8 cellular contexts compared by ENCODE assay signal in the genomic region with DNA sequence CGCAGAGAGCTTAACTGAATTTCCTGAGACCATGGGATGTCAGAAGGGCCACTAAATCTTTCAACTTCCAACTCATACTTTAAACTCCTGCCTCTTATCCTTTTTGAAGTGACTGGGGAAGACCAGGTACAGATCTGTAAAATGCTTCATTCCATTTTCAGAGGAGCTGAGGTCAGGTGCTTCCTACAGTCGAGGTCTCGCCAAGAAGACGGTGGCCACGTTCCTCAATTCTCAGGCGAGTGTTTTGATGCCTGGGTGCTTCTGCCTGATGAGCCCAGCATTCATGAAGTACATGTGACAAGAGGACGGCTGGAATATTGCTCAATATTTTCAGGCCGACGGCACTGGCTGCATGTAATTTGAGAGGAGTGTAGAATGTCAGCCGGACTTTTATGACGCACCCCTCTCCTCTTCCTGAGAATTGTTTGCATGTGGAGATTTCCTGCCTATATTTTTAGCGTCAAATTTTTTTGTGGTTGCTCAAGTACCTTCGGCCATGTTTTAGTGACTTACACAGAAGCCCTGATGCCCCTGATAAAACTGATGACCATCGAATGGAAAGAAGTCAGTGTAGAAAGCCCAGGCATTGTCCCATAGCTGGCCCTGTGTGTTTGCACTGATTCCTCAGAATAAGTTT. TPM values are rescaled to one million over a fixed set of nuclear protein-coding genes. Genes with fewer than 3 reads are reported as not detected.
DNase-seq lines count a peak whose midpoint lies in the region; ATAC-seq and TF ChIP-seq lines count a peak whose summit lies in the region.

No MANE protein-coding gene starts in this region.

- H3K36me3 ChIP-seq in ascending aorta (no peaks in the 10 kb centered on the region), upper lobe of right lung (no peaks in the 10 kb centered on the region)
- H3K36me3 ChIP-seq in effector memory CD4-positive, alpha-beta T cell (ENCODE audit: control insufficient read depth, insufficient read depth, low read length): no peaks in the 10 kb centered on the region

- ATAC-seq in left lobe of liver: peak; percentile 25
- peak; percentile 40 for ATAC-seq in upper lobe of right lung
- ATAC-seq in HG03442 (IDR thresholded peaks at IDR 0.05; ENCODE audit: unreplicated experiment): no peak
- ATAC-seq in GM19023 (IDR thresholded peaks at IDR 0.05; ENCODE audit: unreplicated experiment): no peak

- intact Hi-C loops in ascending aorta (cut with DNase I): no loop called here
- intact Hi-C loops in upper lobe of right lung (cut with DNase I): no loop called here

- H3K4me1 ChIP-seq in ascending aorta (peaks cover 28 to 53% of the 10 kb centered on the region in 2 donors), upper lobe of right lung (peaks cover 82% of the 10 kb centered on the region)
- no peaks in the 10 kb centered on the region for H3K4me1 ChIP-seq in effector memory CD4-positive, alpha-beta T cell (ENCODE audit: control insufficient read depth, insufficient read depth, low read length, poor library complexity, severe bottlenecking)

- peak overlapping the region; percentile 73 to 96 for H3K27ac ChIP-seq in ascending aorta
- peak overlapping the region; percentile 76 for H3K27ac ChIP-seq in upper lobe of right lung
- H3K27ac ChIP-seq in effector memory CD4-positive, alpha-beta T cell (ENCODE audit: insufficient read depth, low read length, poor library complexity, severe bottlenecking): no peak overlapping the region

- H3K4me3 ChIP-seq in ascending aorta (no peak overlapping the region), upper lobe of right lung (no peak overlapping the region)
- H3K4me3 ChIP-seq in effector memory CD4-positive, alpha-beta T cell (ENCODE audit: insufficient read depth, low read depth, low read length, poor library complexity, severe bottlenecking): no peak overlapping the region

- no peak for TF ChIP-seq CTCF in ascending aorta (IDR thresholded peaks at IDR 0.05)
- no peak for TF ChIP-seq CTCF in upper lobe of right lung (IDR thresholded peaks at IDR 0.05)

- H3K27me3 ChIP-seq in ascending aorta (no peaks in the 10 kb centered on the region), upper lobe of right lung (no peaks in the 10 kb centered on the region)
- H3K27me3 ChIP-seq in effector memory CD4-positive, alpha-beta T cell (replicated peaks; ENCODE audit: control insufficient read depth, insufficient read depth, low read length, poor library complexity, severe bottlenecking): no peaks in the 10 kb centered on the region

- H3K9me3 ChIP-seq in ascending aorta: no peaks in the 10 kb centered on the region
- no peaks in the 10 kb centered on the region for H3K9me3 ChIP-seq in upper lobe of right lung
- no peaks in the 10 kb centered on the region for H3K9me3 ChIP-seq in effector memory CD4-positive, alpha-beta T cell (ENCODE audit: control insufficient read depth, low read length)

- DNase-seq in GM03348 (ENCODE audit: low spot score): peak; percentile 80
- DNase-seq in NCI-H2107 treated with DMSO at 0.1 percent for 48 hours (lab: John Stamatoyannopoulos, UW; ENCODE audit: unreplicated experiment): peak; percentile 72
- DNase-seq in ascending aorta (ENCODE audit: low spot score in 2 of 2): peak; percentile 73 to 94
- peak; percentile 86 for DNase-seq in left lobe of liver (ENCODE audit: low spot score)
- peak; percentile 70 for DNase-seq in upper lobe of right lung
- no peak for DNase-seq in effector memory CD4-positive, alpha-beta T cell

RNA-seq across cellular contexts. Expression of a gene that starts 38.8 kb away (rescaled TPM):
- 18.5 TPM for total RNA-seq in ascending aorta
- total RNA-seq in left lobe of liver: 41.3 TPM
- 88.4 TPM for total RNA-seq in upper lobe of right lung

Comparison
In these comparisons a context has a peak if more than half of its experiments do, and no peak if none do; other contexts are left out.
1. DNase-seq: peak in GM03348 (single experiment), NCI-H2107 treated with DMSO at 0.1 percent for 48 hours (single experiment), ascending aorta (2 of 2), left lobe of liver (single experiment) and upper lobe of right lung (single experiment); none in effector memory CD4-positive, alpha-beta T cell (0 of 3).
2. ATAC-seq: peak in left lobe of liver (single experiment) and upper lobe of right lung (single experiment); none in HG03442 (single experiment) and GM19023 (single experiment).